In the genomic region with DNA sequence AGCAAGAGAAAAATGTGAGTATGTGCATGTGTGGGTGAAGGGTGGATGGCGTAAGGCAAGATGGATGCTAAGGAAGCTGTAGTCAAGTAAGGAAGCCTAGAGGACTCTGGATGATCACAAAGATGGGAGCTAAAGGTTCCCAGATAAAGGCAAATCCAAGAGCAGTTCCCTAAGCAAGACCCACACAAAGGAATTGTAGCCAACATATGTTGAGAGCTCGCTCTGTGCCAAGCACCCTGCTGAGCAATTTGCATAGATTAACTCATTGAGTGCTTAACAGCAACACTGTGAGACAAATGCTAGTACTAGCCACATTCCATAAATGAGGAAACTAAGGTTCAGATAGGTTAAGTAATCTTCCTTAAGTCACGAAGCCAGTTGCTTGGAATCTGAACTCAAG, we compare ENCODE assay signal across 24 cellular contexts.
DNase-seq lines count a peak whose midpoint lies in the region; ATAC-seq and TF ChIP-seq lines count a peak whose summit lies in the region.
"Had no signal": no experiment of that assay in that cellular context is flagged by ENCODE, and none has a peak within 500 bp of the region (broad histone marks: within the 10 kb centered on the region; RNA-seq: fewer than 3 reads in every experiment).

No MANE protein-coding gene starts in this region.

- peak overlapping the region; percentile 54 for H3K9ac ChIP-seq in iPS-20b (ENCODE audit: low read depth, low read length)
- H3K9ac ChIP-seq: BLaER1 treated with 17β-estradiol and CSF1 and Interleukin-3, amounts not matched to agents 10 nM and 100 nM had no signal

- no peaks in the 10 kb centered on the region for H4K20me1 ChIP-seq in GM23338 (replicated peaks; ENCODE audit: insufficient read depth)
- H4K20me1 ChIP-seq: BLaER1 treated with 17β-estradiol and CSF1 and Interleukin-3, amounts not matched to agents 10 nM and 100 nM had no signal

- H3K9me3 Mint-ChIP-seq in GM23338, result peaks cover under 1% of the 10 kb centered on the region; the same call in 1 of the 3 replicates
- peaks cover 9% of the 10 kb centered on the region for H3K9me3 Mint-ChIP-seq in WTC11
- H3K9me3 Mint-ChIP-seq: activated naive CD4-positive, alpha-beta T cell treated with anti-CD3 and anti-CD28 coated beads for 36 hours; activated T-helper 1 cell treated with anti-CD3 and anti-CD28 coated beads, Interleukin-12 subunit alpha, Interleukin-12 subunit beta, Interleukin-2, Interleukin-4 antibody, amounts not matched to agents 30 ng/mL and 10 ng/mL and 1 ng/mL, durations not matched to agents 14 hours and 24 hours and 36 hours; T-cell had no signal

- H3K9me3 ChIP-seq in iPS-20b (ENCODE audit: insufficient read depth, low read depth, low read length), result no peaks in the 10 kb centered on the region; the same call in 1 of the 2 replicates
- H3K9me3 ChIP-seq: BLaER1 treated with 17β-estradiol and CSF1 and Interleukin-3, amounts not matched to agents 10 nM and 100 nM; SJCRH30; testis had no signal

- no peaks in the 10 kb centered on the region for H3K79me2 ChIP-seq in GM23338 (replicated peaks; ENCODE audit: insufficient read depth)

- H3K4me1 Mint-ChIP-seq in GM23338 (peaks cover 45% of the 10 kb centered on the region), WTC11 (peaks cover 51% of the 10 kb centered on the region)
- H3K4me1 Mint-ChIP-seq: naive thymus-derived CD4-positive, alpha-beta T cell; T-cell had no signal

- peak overlapping the region; percentile 5; the same call in 1 of the 3 replicates for H3K4me3 Mint-ChIP-seq in GM23338
- H3K4me3 Mint-ChIP-seq in WTC11, result no peak overlapping the region
- H3K4me3 Mint-ChIP-seq: activated naive CD4-positive, alpha-beta T cell treated with anti-CD3 and anti-CD28 coated beads for 36 hours; activated T-helper 1 cell treated with anti-CD3 and anti-CD28 coated beads, Interleukin-12 subunit alpha, Interleukin-12 subunit beta, Interleukin-2, Interleukin-4 antibody, amounts not matched to agents 30 ng/mL and 10 ng/mL and 1 ng/mL, durations not matched to agents 14 hours and 24 hours and 36 hours; naive thymus-derived CD4-positive, alpha-beta T cell; T-cell had no signal

- CTCF ChIA-PET in WTC11 (lab: Charles Lee), result interaction anchor here (1.5 to 1.6 kb wide), 2 partner anchors 10 to 35 kb away, joined by 6 to 8 read pairs; no protein-coding TSS in a partner anchor

- H3K9me2 ChIP-seq in GM23338 (ENCODE audit: insufficient read depth), result no peaks in the 10 kb centered on the region; the same call in 1 of the 2 replicates

- H3K36me3 ChIP-seq in GM23338 (ENCODE audit: insufficient read depth) (no peaks in the 10 kb centered on the region), iPS-20b (ENCODE audit: insufficient read depth, low read depth, low read length) (no peaks in the 10 kb centered on the region)
- H3K36me3 ChIP-seq: BLaER1 treated with 17β-estradiol and CSF1 and Interleukin-3, amounts not matched to agents 10 nM and 100 nM; SJCRH30 had no signal

- H3K4me2 ChIP-seq in GM23338, result peak overlapping the region; percentile 71
- H3K4me2 ChIP-seq: BLaER1 treated with 17β-estradiol and CSF1 and Interleukin-3, amounts not matched to agents 10 nM and 100 nM had no signal

- POLR2A ChIA-PET in WTC11 (lab: Charles Lee), result interaction anchor here (0.5 kb wide), 1 partner anchor 397 kb away, joined by 3 read pairs; no protein-coding TSS in a partner anchor

- ATAC-seq in GM23338 (peak; percentile 90), WTC11 (peak; percentile 89), GM21526 (IDR thresholded peaks at IDR 0.05; ENCODE audit: low FRiP score, unreplicated experiment) (no peak), HG02642 (IDR thresholded peaks at IDR 0.05; ENCODE audit: poor library complexity, unreplicated experiment) (no peak)
- ATAC-seq: activated CD4-positive, CD25-positive, alpha-beta regulatory T cell treated with anti-CD3 and anti-CD28 coated beads, Interleukin-2, amount 50 U/mL, for 24 hours; left lobe of liver; naive thymus-derived CD4-positive, alpha-beta T cell; stimulated activated naive CD8-positive, alpha-beta T cell treated with anti-CD3 and anti-CD28 coated beads, Interleukin-15, Interleukin-2, amounts not matched to agents 100 U/mL and 50 U/mL, for 24 hours; T-cell had no signal

- H3K27ac Mint-ChIP-seq in GM23338 (no peak overlapping the region), WTC11 (no peak overlapping the region)
- H3K27ac Mint-ChIP-seq: activated naive CD4-positive, alpha-beta T cell treated with anti-CD3 and anti-CD28 coated beads for 36 hours; activated T-helper 1 cell treated with anti-CD3 and anti-CD28 coated beads, Interleukin-12 subunit alpha, Interleukin-12 subunit beta, Interleukin-2, Interleukin-4 antibody, amounts not matched to agents 30 ng/mL and 10 ng/mL and 1 ng/mL, durations not matched to agents 14 hours and 24 hours and 36 hours; naive thymus-derived CD4-positive, alpha-beta T cell; T-cell had no signal

- DNase-seq in GM23338 (ENCODE audit: low spot score) (peak; percentile 93), NCI-H1694 treated with DMSO at 0.1 percent for 48 hours (lab: John Stamatoyannopoulos, UW) (peak; percentile 45), WTC11 (ENCODE audit: low spot score) (peak; percentile 72), GM13977 (ENCODE audit: low spot score) (no peak)
- DNase-seq in stimulated activated CD4-positive, alpha-beta T cell treated with anti-CD3 and anti-CD28 coated beads, Interleukin-1b, Interleukin-23, amount 100 ng/mL, for 48 hours, result no peak
- DNase-seq: activated CD4-positive, alpha-beta T cell treated with anti-CD3 and anti-CD28 coated beads, Interleukin-2, amount 50 U/mL, for 48 hours; activated naive CD4-positive, alpha-beta T cell treated with anti-CD3 and anti-CD28 coated beads for 36 hours; DMS79 treated with DMSO at 0.1 percent for 48 hours; naive thymus-derived CD4-positive, alpha-beta T cell; NCI-H187 treated with DMSO at 0.1 percent for 48 hours; occipital lobe; SJCRH30; stimulated activated CD4-positive, alpha-beta T cell treated with anti-CD3 and anti-CD28 coated beads, Interleukin-15, amount 100 ng/mL, for 24 hours; stimulated activated naive CD8-positive, alpha-beta T cell treated with anti-CD3 and anti-CD28 coated beads, Interleukin-15, Interleukin-2, amounts not matched to agents 100 U/mL and 50 U/mL, for 24 hours; T-cell; testis had no signal

- in situ Hi-C loops in GM13977 (cut with MboI; ENCODE audit: low pct_unique_long_range_greater_than_20kb, low sequenced_read_pairs, unreplicated experiment), result no loop called here

- H2AFZ ChIP-seq in GM23338, result no peak overlapping the region

- peaks cover 10% of the 10 kb centered on the region for H3K27me3 Mint-ChIP-seq in GM23338 (ENCODE audit: insufficient read depth, low read depth, poor library complexity)
- H3K27me3 Mint-ChIP-seq in WTC11 (ENCODE audit: low read depth), result peaks cover 42% of the 10 kb centered on the region

- TF ChIP-seq CTCF in GM23338 (conservative IDR thresholded peaks at IDR 0.05; ENCODE audit: low read depth in 2 of 2) (no peak), WTC11 (IDR thresholded peaks at IDR 0.05) (no peak), GM13977 (IDR thresholded peaks at IDR 0.05; ENCODE audit: extremely low read depth, insufficient read depth, missing control alignments) (no peak)

- H3K36me3 Mint-ChIP-seq in GM23338 (ENCODE audit: low read depth) (no peaks in the 10 kb centered on the region), WTC11 (peaks cover 2% of the 10 kb centered on the region; the same call in 1 of the 2 replicates)
- H3K36me3 Mint-ChIP-seq: naive thymus-derived CD4-positive, alpha-beta T cell; T-cell had no signal

- peak overlapping the region; percentile 27 for H3K4me3 ChIP-seq in GM23338
- H3K4me3 ChIP-seq in iPS-20b (ENCODE audit: low read length), result peak overlapping the region; percentile 47; the same call in 1 of the 2 replicates
- H3K4me3 ChIP-seq: BLaER1 treated with 17β-estradiol and CSF1 and Interleukin-3, amounts not matched to agents 10 nM and 100 nM; SJCRH30; testis had no signal

- peaks cover 8% of the 10 kb centered on the region; the same call in 1 of the 2 replicates for H3K27me3 ChIP-seq in GM23338 (ENCODE audit: insufficient read depth)
- no peaks in the 10 kb centered on the region; the same call in 1 of the 2 replicates for H3K27me3 ChIP-seq in iPS-20b (ENCODE audit: insufficient read depth, low read length)
- H3K27me3 ChIP-seq: BLaER1 treated with 17β-estradiol and CSF1 and Interleukin-3, amounts not matched to agents 10 nM and 100 nM; SJCRH30; testis had no signal

- H3K4me1 ChIP-seq in GM23338 (ENCODE audit: insufficient read depth) (peaks cover 43% of the 10 kb centered on the region), iPS-20b (ENCODE audit: insufficient read depth, low read length) (peaks cover 40% of the 10 kb centered on the region; the same call in 1 of the 2 replicates)
- H3K4me1 ChIP-seq: BLaER1 treated with 17β-estradiol and CSF1 and Interleukin-3, amounts not matched to agents 10 nM and 100 nM; SJCRH30; testis had no signal

- no peak overlapping the region for H3K27ac ChIP-seq in GM23338 (ENCODE audit: low read depth)
- no peak overlapping the region for H3K27ac ChIP-seq in iPS-20b (ENCODE audit: low read length)
- H3K27ac ChIP-seq: BLaER1 treated with 17β-estradiol and CSF1 and Interleukin-3, amounts not matched to agents 10 nM and 100 nM; HL-60; SJCRH30; testis had no signal

- H3F3A ChIP-seq in GM23338 (replicated peaks; ENCODE audit: low read depth), result no peaks in the 10 kb centered on the region

TF ChIP-seq in WTC11, 78 proteins besides CTCF, POLR2A, EP300 and RAD21:
- TF ChIP-seq SP1 (CRISPR knock-in tag; conservative IDR thresholded peaks at IDR 0.05) (0 out of 2 replicates have a peak, but pooled peaks have one; percentile 23), TEAD1 (CRISPR knock-in tag; IDR thresholded peaks at IDR 0.05) (peak; percentile 39; the same call in 1 of the 2 replicates), JAZF1 (CRISPR knock-in tag; IDR thresholded peaks at IDR 0.05) (no peak), ZNF423 (CRISPR knock-in tag; IDR thresholded peaks at IDR 0.05) (peak; percentile 25; the same call in 1 of the 2 replicates)

Comparison
In these comparisons a context has a peak if more than half of its experiments do, and no peak if none do; other contexts are left out.
1. ATAC-seq: peak in GM23338 (single experiment) and WTC11 (single experiment); none in GM21526 (single experiment) and HG02642 (single experiment).
2. DNase-seq: peak in GM23338 (single experiment), NCI-H1694 treated with DMSO at 0.1 percent for 48 hours (single experiment) and WTC11 (single experiment); none in GM13977 (single experiment) and stimulated activated CD4-positive, alpha-beta T cell treated with anti-CD3 and anti-CD28 coated beads, Interleukin-1b, Interleukin-23, amount 100 ng/mL, for 48 hours (single experiment).